ENCODE assay signal across 9 cellular contexts in the genomic region with DNA sequence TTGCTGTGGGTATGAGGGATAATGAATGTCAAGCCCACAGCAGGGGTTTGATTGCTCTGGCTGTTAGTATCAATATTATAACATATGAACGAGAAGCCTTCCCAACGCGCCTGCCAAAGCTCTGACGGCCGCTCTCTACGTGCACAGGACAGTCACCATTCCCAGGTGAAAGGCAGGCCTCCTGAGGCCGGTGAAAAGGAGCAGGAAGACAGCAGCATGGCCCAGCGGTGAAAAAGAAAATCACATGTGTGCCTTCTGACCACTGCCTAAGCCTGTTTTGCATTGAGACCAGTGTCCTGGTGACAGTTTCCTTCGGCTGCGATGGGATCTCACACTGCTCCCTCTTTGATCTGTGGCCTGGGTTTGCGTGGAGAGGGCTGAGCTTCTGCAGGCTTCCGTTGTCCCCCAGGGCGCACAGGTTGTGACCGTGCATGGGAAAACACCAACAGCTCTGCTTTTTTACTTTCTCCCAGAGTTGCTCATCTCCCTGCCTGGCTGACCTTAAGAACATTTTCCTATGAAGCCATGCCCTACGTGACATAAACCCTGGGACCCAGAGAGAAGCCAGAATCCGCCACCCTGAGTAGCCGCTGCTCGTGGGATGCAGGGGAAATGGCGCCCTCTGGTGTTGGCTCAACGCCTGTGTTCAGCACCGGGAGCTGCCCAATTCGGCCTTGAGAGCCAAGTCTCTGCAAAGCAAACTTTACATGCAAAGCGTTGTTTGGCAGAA.
DNase-seq lines count a peak whose midpoint lies in the region; FAIRE-seq and TF ChIP-seq lines count a peak whose summit lies in the region.
"Had no signal": no experiment of that assay in that cellular context is flagged by ENCODE, and none has a peak within 500 bp of the region (broad histone marks: within the 10 kb centered on the region; RNA-seq: fewer than 3 reads in every experiment).

No MANE protein-coding gene starts in this region.

- POLR2A ChIA-PET in Caco-2 (lab: Charles Lee), result no interaction called here

- TF ChIP-seq CTCF in Caco-2 (IDR thresholded peaks at IDR 0.05; ENCODE audit: insufficient read depth in 1 of 2, low read depth in 1 of 2, low read length in 1 of 2, severe bottlenecking in 1 of 2, unreplicated experiment in 1 of 2), result peak; percentile 66 to 77

- H3K4me3 ChIP-seq in Caco-2 (ENCODE audit: low read depth, low read length), result no peak overlapping the region
- H3K4me3 ChIP-seq: SJSA1 had no signal

- CTCF ChIA-PET in Caco-2 (lab: Charles Lee), result interaction anchor here (0.6 to 1.0 kb wide), 5 partner anchors 10 to 166 kb away, joined by 3 to 7 read pairs (median 3); no protein-coding TSS in a partner anchor

- H3K36me3 Mint-ChIP-seq in Caco-2 (ENCODE audit: insufficient read depth, unreplicated experiment) (no peaks in the 10 kb centered on the region), immature natural killer cell (no peaks in the 10 kb centered on the region)

- no TSS peak for BruUV-seq in Caco-2 (replicated peaks; lab: Mats Ljungman, UMichigan)

- DNase-seq in Caco-2 (peak; percentile 59 to 60), HUDEP-2 (lab: John Stamatoyannopoulos, UW; ENCODE audit: unreplicated experiment in 76 of 76) (peak in 64 of 76 experiments; percentile 1 to 80 (median 48)), RPMI8226 (peak; percentile 62), amygdala (lab: John Stamatoyannopoulos, UW) (peak in 50 of 56 donors; percentile 2 to 84 (median 33)), immature natural killer cell (peak; percentile 25 to 54 (median 31)), RCC 7860 (ENCODE audit: low spot score) (no peak), NCI-H226 (no peak)
- peak; percentile 0 to 36 (median 20) for DNase-seq in stimulated activated CD4-positive, alpha-beta T cell treated with anti-CD3 and anti-CD28 coated beads, Interleukin-1b, Interleukin-23, amount 100 ng/mL, for 24 hours (ENCODE audit: low read depth in 4 of 4, low spot score in 1 of 4)

- H3K9me3 Mint-ChIP-seq in Caco-2 (ENCODE audit: unreplicated experiment) (peaks cover 14% of the 10 kb centered on the region), immature natural killer cell (peaks cover 0 to 4% (median 1%) of the 10 kb centered on the region in 6 donors)

- no peak for FAIRE-seq in RCC 7860 (lab: Jason Lieb, UNC)

- no peaks in the 10 kb centered on the region for H3K27me3 ChIP-seq in Caco-2 (replicated peaks; ENCODE audit: control insufficient read depth, insufficient read depth, low read length)
- H3K27me3 ChIP-seq: SJSA1 had no signal

- H3K4me3 Mint-ChIP-seq in Caco-2 (ENCODE audit: unreplicated experiment), result no peak overlapping the region
- H3K4me3 Mint-ChIP-seq in immature natural killer cell, result no peak overlapping the region

- H3K27ac Mint-ChIP-seq in Caco-2 (ENCODE audit: unreplicated experiment) (no peak overlapping the region), immature natural killer cell (no peak overlapping the region)

- no peaks in the 10 kb centered on the region for H3K27me3 Mint-ChIP-seq in Caco-2 (ENCODE audit: insufficient read depth, unreplicated experiment)
- peaks cover under 1 to 7% (median 6%) of the 10 kb centered on the region in 3 donors for H3K27me3 Mint-ChIP-seq in immature natural killer cell (ENCODE audit: low read depth in 3 of 3)

- intact Hi-C loops in Caco-2 (cut with micrococcal nuclease; ENCODE audit: unreplicated experiment), result loop anchor here (1.0 kb wide), 1 partner anchor 165 kb away; no protein-coding TSS in a partner anchor

- H3K36me3 ChIP-seq in Caco-2 (ENCODE audit: control insufficient read depth, insufficient read depth, low read length), result no peaks in the 10 kb centered on the region
- H3K36me3 ChIP-seq: SJSA1 had no signal

- H3K4me1 Mint-ChIP-seq in Caco-2 (ENCODE audit: low read depth, unreplicated experiment), result no peaks in the 10 kb centered on the region
- H3K4me1 Mint-ChIP-seq in immature natural killer cell, result no peaks in the 10 kb centered on the region

- no peaks in the 10 kb centered on the region for H3K4me1 ChIP-seq in Caco-2
- H3K4me1 ChIP-seq: SJSA1 had no signal

- peaks cover 14% of the 10 kb centered on the region for H3K9me3 ChIP-seq in Caco-2
- H3K9me3 ChIP-seq: SJSA1 had no signal

Comparison
In these comparisons a context has a peak if more than half of its experiments do, and no peak if none do; other contexts are left out.
1. DNase-seq: peak in Caco-2 (2 of 2), HUDEP-2 (64 of 76), RPMI8226 (single experiment), amygdala (50 of 56), immature natural killer cell (3 of 3) and stimulated activated CD4-positive, alpha-beta T cell treated with anti-CD3 and anti-CD28 coated beads, Interleukin-1b, Interleukin-23, amount 100 ng/mL, for 24 hours (4 of 4); none in RCC 7860 (single experiment) and NCI-H226 (single experiment).